In genomic region chr19:55340784-55341147, GRCh38 we compare ENCODE assay signal across 8 cellular contexts. TPM values are rescaled to one million over a fixed set of nuclear protein-coding genes. Genes with fewer than 3 reads are reported as not detected.
DNase-seq lines count a peak whose midpoint lies in the region; ATAC-seq and TF ChIP-seq lines count a peak whose summit lies in the region.

No MANE protein-coding gene starts in this region.

- H3K27me3 Mint-ChIP-seq in activated CD4-positive, alpha-beta T cell treated with anti-CD3 and anti-CD28 coated beads for 36 hours = peaks cover 2% of the 10 kb centered on the region

- peak overlapping the region; percentile 71 for H2AK5ac ChIP-seq in neuronal stem cell (ENCODE audit: low read depth, low read length)

- peaks cover 17% of the 10 kb centered on the region for H3K79me1 ChIP-seq in neuronal stem cell (ENCODE audit: low read depth, low read length)

- no peak overlapping the region for H2BK12ac ChIP-seq in neuronal stem cell (ENCODE audit: low read length)

- H3K9me3 Mint-ChIP-seq in activated CD4-positive, alpha-beta T cell treated with anti-CD3 and anti-CD28 coated beads for 36 hours (ENCODE audit: low read depth) = no peaks in the 10 kb centered on the region

- H3K4me3 Mint-ChIP-seq in activated CD4-positive, alpha-beta T cell treated with anti-CD3 and anti-CD28 coated beads for 36 hours = peak overlapping the region; percentile 86

- peak overlapping the region; percentile 96 for H3K23ac ChIP-seq in neuronal stem cell (ENCODE audit: low read depth, low read length, poor library complexity)

- no peak overlapping the region for H4K8ac ChIP-seq in neuronal stem cell (ENCODE audit: low read depth, low read length)

- peak overlapping the region; percentile 92 for H3K4ac ChIP-seq in neuronal stem cell (ENCODE audit: low read length)

- peak overlapping the region; percentile 100 for H2BK5ac ChIP-seq in neuronal stem cell (ENCODE audit: low read length)

- POLR2A ChIA-PET in activated CD4-positive, alpha-beta T cell treated with anti-CD3 and anti-CD28 coated beads for 36 hours (lab: Charles Lee) = no interaction called here

- H3K4me1 ChIP-seq in OCI-LY3 (ENCODE audit: low read length) (peaks cover 9% of the 10 kb centered on the region; the same call in 1 of the 2 replicates), neuronal stem cell (ENCODE audit: control insufficient read depth in 2 of 2, insufficient read depth in 1 of 2, low read depth in 1 of 2, low read length in 2 of 2) (peaks cover 12 to 20% of the 10 kb centered on the region in 2 donors)
- peaks cover 18% of the 10 kb centered on the region for H3K4me1 ChIP-seq in effector memory CD4-positive, alpha-beta T cell (ENCODE audit: control insufficient read depth, insufficient read depth, low read length, poor library complexity, severe bottlenecking)

- H2AFZ ChIP-seq in OCI-LY3 (ENCODE audit: low read depth, low read length) (no peak overlapping the region), neuronal stem cell (ENCODE audit: low read length) (peak overlapping the region; percentile 53)

- no peak for ATAC-seq in activated CD4-positive, alpha-beta T cell treated with anti-CD3 and anti-CD28 coated beads for 36 hours
- ATAC-seq in HG02571 (IDR thresholded peaks at IDR 0.05; ENCODE audit: unreplicated experiment) (no peak), GM21528 (IDR thresholded peaks at IDR 0.05; ENCODE audit: low FRiP score, unreplicated experiment) (no peak)

- H3K27ac Mint-ChIP-seq in activated CD4-positive, alpha-beta T cell treated with anti-CD3 and anti-CD28 coated beads for 36 hours = peak overlapping the region; percentile 55

- peak; percentile 64 for DNase-seq in activated CD4-positive, alpha-beta T cell treated with anti-CD3 and anti-CD28 coated beads for 36 hours
- DNase-seq in activated CD4-positive, alpha-beta T cell treated with anti-CD3 and anti-CD28 coated beads, Interleukin-2, amount 50 U/mL, for 4 hours = no peak
- no peak for DNase-seq in effector memory CD4-positive, alpha-beta T cell
- DNase-seq in neuronal stem cell (ENCODE audit: low spot score) (no peak), kidney glomerular epithelial cell (lab: John Stamatoyannopoulos, UW) (no peak)

- H4K91ac ChIP-seq in neuronal stem cell (ENCODE audit: low read depth, low read length, poor library complexity) = no peak overlapping the region

- H3K18ac ChIP-seq in neuronal stem cell (ENCODE audit: low read length) = peak overlapping the region; percentile 99

- H3K27me3 ChIP-seq in OCI-LY3 (ENCODE audit: low read depth, low read length) = peaks cover 8% of the 10 kb centered on the region; the same call in 1 of the 2 replicates
- H3K27me3 ChIP-seq in effector memory CD4-positive, alpha-beta T cell (replicated peaks; ENCODE audit: control insufficient read depth, insufficient read depth, low read length, poor library complexity, severe bottlenecking) = no peaks in the 10 kb centered on the region
- no peaks in the 10 kb centered on the region for H3K27me3 ChIP-seq in neuronal stem cell (ENCODE audit: control insufficient read depth in 3 of 3, insufficient read depth in 3 of 3, low read depth in 1 of 3, low read length in 3 of 3)

- H3K36me3 ChIP-seq in OCI-LY3 (replicated peaks; ENCODE audit: low read depth, low read length) = peaks cover 5% of the 10 kb centered on the region
- H3K36me3 ChIP-seq in effector memory CD4-positive, alpha-beta T cell (ENCODE audit: control insufficient read depth, insufficient read depth, low read length) = peaks cover 17% of the 10 kb centered on the region
- peaks cover 23 to 41% of the 10 kb centered on the region in 2 donors for H3K36me3 ChIP-seq in neuronal stem cell (replicated peaks in 1 of 2; ENCODE audit: control insufficient read depth in 2 of 2, insufficient read depth in 2 of 2, low read length in 2 of 2)

- H2BK120ac ChIP-seq in neuronal stem cell (ENCODE audit: low read depth, low read length) = peak overlapping the region; percentile 92

- peak overlapping the region; percentile 97 for H3K14ac ChIP-seq in neuronal stem cell (ENCODE audit: low read length)

- TF ChIP-seq CTCF in OCI-LY3 (IDR thresholded peaks at IDR 0.05; ENCODE audit: low read depth, low read length) = peak; percentile 49

- CTCF ChIA-PET in activated CD4-positive, alpha-beta T cell treated with anti-CD3 and anti-CD28 coated beads for 36 hours (lab: Charles Lee) = interaction anchor here (0.6 to 1.0 kb wide), 2 partner anchors 29 to 1204 kb away, joined by 3 read pairs; no protein-coding TSS in a partner anchor

- no CpG with 5 or more reads among the region's 24 CpGs for WGBS in neuronal stem cell (ENCODE audit: extremely low coverage in 2 of 2, insufficient read length in 2 of 2, insufficient replicate concordance in 1 of 2), 2 donors

- H3K79me2 ChIP-seq in OCI-LY3 (ENCODE audit: low read length) = peaks cover 8% of the 10 kb centered on the region; the same call in 1 of the 2 replicates

- H3K4me3 ChIP-seq in OCI-LY3 (ENCODE audit: low read length) = peak overlapping the region; percentile 96
- H3K4me3 ChIP-seq in effector memory CD4-positive, alpha-beta T cell (ENCODE audit: insufficient read depth, low read depth, low read length, poor library complexity, severe bottlenecking) = peak overlapping the region; percentile 52
- H3K4me3 ChIP-seq in neuronal stem cell (ENCODE audit: low read length in 2 of 2) = peak overlapping the region; percentile 96 to 99

- H3K9ac ChIP-seq in OCI-LY3 (ENCODE audit: low read length) (peak overlapping the region; percentile 94), neuronal stem cell (ENCODE audit: low read depth, low read length, poor library complexity) (peak overlapping the region; percentile 99)

- peaks cover 20% of the 10 kb centered on the region for H3K36me3 Mint-ChIP-seq in activated CD4-positive, alpha-beta T cell treated with anti-CD3 and anti-CD28 coated beads for 36 hours (ENCODE audit: low read depth)

- H3K4me2 ChIP-seq in OCI-LY3 (ENCODE audit: low read length) = peak overlapping the region; percentile 87
- H3K4me2 ChIP-seq in neuronal stem cell (ENCODE audit: insufficient read depth, low read length, poor library complexity, severe bottlenecking) = peak overlapping the region; percentile 85

- H3K9me3 ChIP-seq in OCI-LY3 (ENCODE audit: insufficient read depth, low read length) (no peaks in the 10 kb centered on the region), neuronal stem cell (replicated peaks in 1 of 2; ENCODE audit: control insufficient read depth in 2 of 2, insufficient read depth in 1 of 2, low read depth in 1 of 2, low read length in 2 of 2) (no peaks in the 10 kb centered on the region)
- no peaks in the 10 kb centered on the region for H3K9me3 ChIP-seq in effector memory CD4-positive, alpha-beta T cell (ENCODE audit: control insufficient read depth, low read length)

- peak overlapping the region; percentile 79 for H2BK15ac ChIP-seq in neuronal stem cell (ENCODE audit: low read length)

- peaks cover 18% of the 10 kb centered on the region for H3K4me1 Mint-ChIP-seq in activated CD4-positive, alpha-beta T cell treated with anti-CD3 and anti-CD28 coated beads for 36 hours

- H3K27ac ChIP-seq in OCI-LY3 (ENCODE audit: low read length) = no peak overlapping the region
- H3K27ac ChIP-seq in effector memory CD4-positive, alpha-beta T cell (ENCODE audit: insufficient read depth, low read length, poor library complexity, severe bottlenecking) = peak overlapping the region; percentile 77
- peak overlapping the region; percentile 88 for H3K27ac ChIP-seq in neuronal stem cell (replicated peaks; ENCODE audit: low read length)

- intact Hi-C loops in activated CD4-positive, alpha-beta T cell treated with anti-CD3 and anti-CD28 coated beads for 36 hours (cut with DNase I, micrococcal nuclease) = no loop called here

- no peaks in the 10 kb centered on the region for H4K20me1 ChIP-seq in OCI-LY3 (ENCODE audit: insufficient read depth, low read length)

RNA-seq across cellular contexts. Expression of gene KMT5C, which starts 1.1 kb away (rescaled TPM):
- total RNA-seq in activated CD4-positive, alpha-beta T cell treated with anti-CD3 and anti-CD28 coated beads for 36 hours = 10 to 100 TPM; 27.5 to 32.3 TPM
- 46.5 TPM for polyA plus RNA-seq in neuronal stem cell (2013, experiment 1 of 2)
- 47.0 TPM for polyA plus RNA-seq in neuronal stem cell (2013, experiment 2 of 2)

RNA-seq across cellular contexts. Expression of gene COX6B2, which starts 13.8 kb away (rescaled TPM):
- total RNA-seq in activated CD4-positive, alpha-beta T cell treated with anti-CD3 and anti-CD28 coated beads for 36 hours = under 1 TPM; 0.14 to 0.30 TPM
- 0.81 TPM for polyA plus RNA-seq in neuronal stem cell (2013, experiment 1 of 2)
- polyA plus RNA-seq in neuronal stem cell (2013, experiment 2 of 2) = 0.71 TPM

RNA-seq across cellular contexts. Expression of gene TMEM150B, which starts 15.6 kb away (rescaled TPM):
- total RNA-seq in activated CD4-positive, alpha-beta T cell treated with anti-CD3 and anti-CD28 coated beads for 36 hours = not detected
- polyA plus RNA-seq in neuronal stem cell (2013, experiment 1 of 2) = not detected
- polyA plus RNA-seq in neuronal stem cell (2013, experiment 2 of 2) = 0.04 TPM

RNA-seq across cellular contexts. Expression of gene GARIN5B, which starts 22.3 kb away (rescaled TPM):
- total RNA-seq in activated CD4-positive, alpha-beta T cell treated with anti-CD3 and anti-CD28 coated beads for 36 hours = not detected
- polyA plus RNA-seq in neuronal stem cell (2013, experiment 1 of 2) = 0.08 TPM
- polyA plus RNA-seq in neuronal stem cell (2013, experiment 2 of 2) = 0.08 TPM

RNA-seq across cellular contexts. Expression of gene IL11, which starts 29.5 kb away (rescaled TPM):
- total RNA-seq in activated CD4-positive, alpha-beta T cell treated with anti-CD3 and anti-CD28 coated beads for 36 hours = under 1 TPM; 0.09 to 0.18 TPM
- polyA plus RNA-seq in neuronal stem cell (2013, experiment 1 of 2) = 1.1 TPM
- polyA plus RNA-seq in neuronal stem cell (2013, experiment 2 of 2) = 1.1 TPM
